In the genomic region with DNA sequence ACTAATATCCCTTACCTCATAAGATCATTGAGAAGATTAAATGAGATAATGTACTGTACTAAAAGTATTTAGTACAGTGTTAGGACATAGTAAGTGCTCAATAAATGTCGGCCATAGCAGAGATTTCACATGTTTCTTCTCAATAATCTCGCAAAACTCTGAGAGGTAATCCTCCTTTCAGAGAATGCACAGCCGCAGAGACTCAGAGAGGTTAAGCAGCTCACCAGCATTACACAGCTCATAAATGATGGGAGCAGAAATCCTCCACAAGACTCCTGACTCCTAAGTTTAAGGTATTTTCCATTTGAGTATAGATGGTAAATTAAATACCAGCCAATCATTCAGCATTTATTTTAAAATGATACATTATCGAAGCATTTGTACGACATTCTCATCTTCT, we compare ENCODE assay signal across 7 cellular contexts.
"Had no signal": no experiment of that assay in that cellular context is flagged by ENCODE, and none has a peak within 500 bp of the region (broad histone marks: within the 10 kb centered on the region; RNA-seq: fewer than 3 reads in every experiment).

No MANE protein-coding gene starts in this region.

- FAIRE-seq: H1, H54 had no signal

- H3K9me3 Mint-ChIP-seq: H9, HFFc6 had no signal

- H3K4me3 Mint-ChIP-seq: H9, HFFc6 had no signal

- H3K4me1 Mint-ChIP-seq: H9 had no signal

- H3K27ac ChIP-seq: HL-60, KMS-11 had no signal

- H3K9ac ChIP-seq: KMS-11 had no signal

- H3K27ac Mint-ChIP-seq: H9, HFFc6 had no signal

- H3K4me2 ChIP-seq: KMS-11 had no signal

- DNase-seq: H9, HFFc6, IMR-90 had no signal
